Comparison of ENCODE assay signal across 8 cellular contexts in the genomic region with DNA sequence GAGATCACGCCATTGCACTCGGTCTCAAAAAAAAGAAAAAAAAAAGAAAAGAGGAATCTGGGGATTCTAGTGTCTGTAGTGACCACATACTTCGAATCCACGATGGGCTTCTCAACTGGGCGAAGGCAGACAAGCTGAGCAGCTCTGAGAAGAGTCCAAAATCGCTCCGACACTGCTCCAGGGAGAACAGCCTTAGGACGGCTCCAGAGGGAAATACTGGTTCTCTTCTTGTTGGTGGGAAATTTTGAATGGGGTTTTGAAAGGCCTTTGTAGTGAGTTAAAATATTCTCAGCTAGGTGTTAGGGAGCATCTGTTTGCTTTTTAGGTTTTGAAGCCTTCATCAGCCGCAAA. TPM values are rescaled to one million over a fixed set of nuclear protein-coding genes. Genes with fewer than 3 reads are reported as not detected.
A peak's percentile ranks its signal among the peaks of the same experiment; 100 is the strongest.
DNase-seq lines count a peak whose midpoint lies in the region; ATAC-seq, FAIRE-seq and TF ChIP-seq lines count a peak whose summit lies in the region.
"Had no signal": no experiment of that assay in that cellular context is flagged by ENCODE, and none has a peak within 500 bp of the region (broad histone marks: within the 10 kb centered on the region; RNA-seq: fewer than 3 reads in every experiment).

No MANE protein-coding gene starts in this region.

- no peak for FAIRE-seq in GM19239 (lab: Jason Lieb, UNC)

- no peak for TF ChIP-seq CTCF in foreskin fibroblast (IDR thresholded peaks at IDR 0.05; ENCODE audit: low read depth, low read length)

- no peak for ATAC-seq in stimulated activated effector memory CD8-positive, alpha-beta T cell treated with anti-CD3 and anti-CD28 coated beads, Interleukin-12 subunit alpha, Interleukin-12 subunit beta, amount 100 ng/mL, for 72 hours
- ATAC-seq in HG02870 (IDR thresholded peaks at IDR 0.05; ENCODE audit: unreplicated experiment) = no peak

- H3K4me1 Mint-ChIP-seq in stimulated activated effector memory CD8-positive, alpha-beta T cell treated with anti-CD3 and anti-CD28 coated beads, Interleukin-12 subunit alpha, Interleukin-12 subunit beta, amount 100 ng/mL, for 72 hours = peaks cover 41% of the 10 kb centered on the region

- H3K4me3 Mint-ChIP-seq in stimulated activated effector memory CD8-positive, alpha-beta T cell treated with anti-CD3 and anti-CD28 coated beads, Interleukin-12 subunit alpha, Interleukin-12 subunit beta, amount 100 ng/mL, for 72 hours = peak overlapping the region; percentile 96

- H3K27ac Mint-ChIP-seq in stimulated activated effector memory CD8-positive, alpha-beta T cell treated with anti-CD3 and anti-CD28 coated beads, Interleukin-12 subunit alpha, Interleukin-12 subunit beta, amount 100 ng/mL, for 72 hours = peak overlapping the region; percentile 100

- peak overlapping the region; percentile 73 to 75 for H3K4me3 ChIP-seq in foreskin fibroblast (ENCODE audit: low read depth in 1 of 2, low read length in 2 of 2)

- H3K36me3 Mint-ChIP-seq in stimulated activated effector memory CD8-positive, alpha-beta T cell treated with anti-CD3 and anti-CD28 coated beads, Interleukin-12 subunit alpha, Interleukin-12 subunit beta, amount 100 ng/mL, for 72 hours = peaks cover 50% of the 10 kb centered on the region

- DNase-seq in HT1080 (ENCODE audit: low read depth) = peak; percentile 16
- DNase-seq in RPMI7951 (ENCODE audit: low read depth) = peak; percentile 52
- DNase-seq in foreskin fibroblast = peak in 1 of 2 donors; percentile 9
- no peak for DNase-seq in stimulated activated effector memory CD8-positive, alpha-beta T cell treated with anti-CD3 and anti-CD28 coated beads, Interleukin-12 subunit alpha, Interleukin-12 subunit beta, amount 100 ng/mL, for 72 hours (ENCODE audit: low spot score in 2 of 2)
- no peak for DNase-seq in occipital lobe (lab: John Stamatoyannopoulos, UW)
- no peak for DNase-seq in GM19239 (ENCODE audit: insufficient read length, low spot score)

- no peaks in the 10 kb centered on the region for H3K9me3 Mint-ChIP-seq in stimulated activated effector memory CD8-positive, alpha-beta T cell treated with anti-CD3 and anti-CD28 coated beads, Interleukin-12 subunit alpha, Interleukin-12 subunit beta, amount 100 ng/mL, for 72 hours

RNA-seq across cellular contexts. Expression of a gene that starts 18.3 kb away (rescaled TPM):
- total RNA-seq in HT1080 (2014; rRNA removed; shearing (Covaris generic)) = not detected in 2 replicates
- polyA plus RNA-seq in HT1080 (2015; cell fraction: cytosol; rRNA removed) = not detected in 2 replicates
- not detected in 2 replicates for polyA plus RNA-seq in HT1080 (2015; cell fraction: nucleus; rRNA removed)
- 0.12 TPM in 1 of 2 replicates, not detected in the other for total RNA-seq in RPMI7951 (2014; rRNA removed; shearing (Covaris generic))
- not detected for total RNA-seq in occipital lobe
- total RNA-seq: spleen had no signal
- polyA plus RNA-seq: spleen had no signal

RNA-seq across cellular contexts. Expression of a gene that starts 43.4 kb away (rescaled TPM):
- total RNA-seq in HT1080 (2014; rRNA removed; shearing (Covaris generic)) = 10.4 and 11.9 TPM in 2 replicates
- polyA plus RNA-seq in HT1080 (2015; cell fraction: cytosol; rRNA removed) = 44.8 and 66.1 TPM in 2 replicates
- 201 and 248 TPM in 2 replicates for polyA plus RNA-seq in HT1080 (2015; cell fraction: nucleus; rRNA removed)
- total RNA-seq in RPMI7951 (2014; rRNA removed; shearing (Covaris generic)) = 18.0 and 21.3 TPM in 2 replicates
- 317 TPM for total RNA-seq in occipital lobe

Comparison
In these comparisons a context has a peak if more than half of its experiments do, and no peak if none do; other contexts are left out.
1. DNase-seq: peak in HT1080 (single experiment) and RPMI7951 (single experiment); none in stimulated activated effector memory CD8-positive, alpha-beta T cell treated with anti-CD3 and anti-CD28 coated beads, Interleukin-12 subunit alpha, Interleukin-12 subunit beta, amount 100 ng/mL, for 72 hours (0 of 2), occipital lobe (single experiment) and GM19239 (single experiment).
2. RNA of a gene that starts 43.4 kb away (total RNA-seq): 317 TPM in occipital lobe (single experiment); 18.0 to 21.3 TPM in RPMI7951 and 10.4 to 11.9 TPM in HT1080; every median in the first group is over 10 times any median in the second.